ENCODE assay signal across 17 cellular contexts in genomic region chr2:11286323-11286722, GRCh38. TPM values are rescaled to one million over a fixed set of nuclear protein-coding genes. Genes with fewer than 3 reads are reported as not detected.
DNase-seq lines count a peak whose midpoint lies in the region; ATAC-seq, FAIRE-seq and TF ChIP-seq lines count a peak whose summit lies in the region.
"Had no signal": no experiment of that assay in that cellular context is flagged by ENCODE, and none has a peak within 500 bp of the region (broad histone marks: within the 10 kb centered on the region; RNA-seq: fewer than 3 reads in every experiment).

No MANE protein-coding gene starts in this region.

- H2AFZ ChIP-seq in mammary epithelial cell (ENCODE audit: low read depth, low read length), result no peak overlapping the region

- DNase-seq in MCF 10A (ENCODE audit: unreplicated experiment) (no peak), mammary epithelial cell (no peak), frontal cortex (ENCODE audit: low spot score in 2 of 2) (no peak), gastrocnemius medialis (no peak), H7 (no peak), NCI-H1105 (lab: John Stamatoyannopoulos, UW) (no peak)
- DNase-seq in stimulated activated naive CD4-positive, alpha-beta T cell (lab: John Stamatoyannopoulos, UW), result no peak
- DNase-seq: 8988T; BE2C; CD4-positive, alpha-beta T cell; KG1; NCI-H1048; NCI-H345; NCI-H526; NK-92 treated with Interleukin-12 subunit alpha and Interleukin-12 subunit beta, amount 100 ng/mL, for 24 hours; SHP77 treated with DMSO at 0.1 percent for 48 hours had no signal

- peaks cover 58% of the 10 kb centered on the region for H3K79me2 ChIP-seq in mammary epithelial cell (ENCODE audit: insufficient read depth, low read length)

- BruUV-seq in MCF 10A (replicated peaks; lab: Mats Ljungman, UMichigan) (no TSS peak), mammary epithelial cell (replicated peaks; lab: Mats Ljungman, UMichigan) (no TSS peak)

- peaks cover 33% of the 10 kb centered on the region for H3K36me3 Mint-ChIP-seq in MCF 10A (ENCODE audit: insufficient read depth, unreplicated experiment)

- intact Hi-C loops in MCF 10A (cut with micrococcal nuclease) (no loop called here), mammary epithelial cell (cut with micrococcal nuclease) (loop anchor here (5.0 kb wide), 1 partner anchor 56 kb away; the partner anchor contains the start of gene ROCK2), gastrocnemius medialis (cut with DNase I; ENCODE audit: low total_unique reads) (loop anchor here (5.0 kb wide), 1 partner anchor 46 kb away; no protein-coding TSS in a partner anchor)

- POLR2A ChIA-PET in MCF 10A (lab: Yijun Ruan, JAX), result interaction anchor here (2.3 to 2.5 kb wide), 2 partner anchors 11 to 58 kb away, joined by 9 to 14 read pairs; partner anchors contain the start of gene ROCK2

- H3K4me3 Mint-ChIP-seq in MCF 10A (ENCODE audit: unreplicated experiment), result no peak overlapping the region
- H3K4me3 Mint-ChIP-seq: CD4-positive, alpha-beta T cell had no signal

- H3K4me1 ChIP-seq in mammary epithelial cell (ENCODE audit: insufficient read depth, low read length) (no peaks in the 10 kb centered on the region), gastrocnemius medialis (peaks cover 50 to 54% of the 10 kb centered on the region in 2 donors)
- H3K4me1 ChIP-seq: BE2C had no signal

- in situ Hi-C loops in mammary epithelial cell (cut with MboI; ENCODE audit: low sequenced_read_pairs in 2 of 2), result no loop called here
- in situ Hi-C loops in gastrocnemius medialis (cut with MboI; ENCODE audit: low sequenced_read_pairs in 4 of 4), result no loop called here

- H3K4me1 Mint-ChIP-seq in MCF 10A (ENCODE audit: insufficient read depth, unreplicated experiment), result peaks cover 5% of the 10 kb centered on the region

- H3K27me3 ChIP-seq in mammary epithelial cell (ENCODE audit: insufficient read depth, low read length) (no peaks in the 10 kb centered on the region), gastrocnemius medialis (no peaks in the 10 kb centered on the region), H7 (ENCODE audit: control insufficient read depth, insufficient read depth, low read length) (no peaks in the 10 kb centered on the region)
- H3K27me3 ChIP-seq: BE2C had no signal

- H3K27ac Mint-ChIP-seq in MCF 10A (ENCODE audit: low read depth, unreplicated experiment), result peak overlapping the region; percentile 74
- H3K27ac Mint-ChIP-seq: CD4-positive, alpha-beta T cell had no signal

- H3K9ac ChIP-seq in mammary epithelial cell (ENCODE audit: insufficient read depth, low read length), result no peak overlapping the region

- dilution Hi-C loops in mammary epithelial cell (cut with HindIII; ENCODE audit: low sequenced_read_pairs), result no loop called here

- peaks cover 2% of the 10 kb centered on the region for H4K20me1 ChIP-seq in mammary epithelial cell (ENCODE audit: insufficient read depth, low read length)

- H3K27me3 Mint-ChIP-seq in MCF 10A (ENCODE audit: insufficient read depth, unreplicated experiment), result no peaks in the 10 kb centered on the region
- H3K27me3 Mint-ChIP-seq: CD4-positive, alpha-beta T cell had no signal

- peak; percentile 56 for FAIRE-seq in TTC549 (lab: Jason Lieb, UNC)
- peak; percentile 26 for FAIRE-seq in frontal cortex (lab: Jason Lieb, UNC)

- ATAC-seq in gastrocnemius medialis, result no peak

- no peak for TF ChIP-seq POLR2A in gastrocnemius medialis (IDR thresholded peaks at IDR 0.05)

- H3K9me3 Mint-ChIP-seq in MCF 10A (ENCODE audit: unreplicated experiment), result no peaks in the 10 kb centered on the region

- H3K4me2 ChIP-seq in mammary epithelial cell (ENCODE audit: insufficient read depth, low read depth, low read length), result no peak overlapping the region

- no peaks in the 10 kb centered on the region for H3K9me3 ChIP-seq in mammary epithelial cell (replicated peaks; ENCODE audit: insufficient read depth, low read length)
- no peaks in the 10 kb centered on the region for H3K9me3 ChIP-seq in gastrocnemius medialis
- H3K9me3 ChIP-seq: BE2C had no signal

- TF ChIP-seq CTCF in MCF 10A (IDR thresholded peaks at IDR 0.05; ENCODE audit: unreplicated experiment), result no peak
- TF ChIP-seq CTCF in mammary epithelial cell (conservative IDR thresholded peaks at IDR 0.05 in 1 of 2, IDR thresholded peaks at IDR 0.05 in 1 of 2; ENCODE audit: extremely low read depth in 1 of 2, insufficient read depth in 1 of 2, low read depth in 1 of 2, low read length in 2 of 2), result no peak
- no peak for TF ChIP-seq CTCF in gastrocnemius medialis (IDR thresholded peaks at IDR 0.05 in 4 of 5, conservative IDR thresholded peaks at IDR 0.05 in 1 of 5)

- CTCF ChIA-PET in MCF 10A (lab: Yijun Ruan, JAX) (no interaction called here), mammary epithelial cell (lab: Charles Lee; ENCODE audit: low non-redundant PET) (no interaction called here)

- H3K27ac ChIP-seq in mammary epithelial cell (ENCODE audit: insufficient read depth, low read depth, low read length) (no peak overlapping the region), gastrocnemius medialis (peak overlapping the region; percentile 53 to 83 (median 76))

- H3K36me3 ChIP-seq in mammary epithelial cell (ENCODE audit: insufficient read depth, low read length), result peaks cover 12% of the 10 kb centered on the region
- H3K36me3 ChIP-seq in gastrocnemius medialis, result peaks cover 0 to 12% of the 10 kb centered on the region in 2 donors
- peaks cover 1% of the 10 kb centered on the region; the same call in 1 of the 2 replicates for H3K36me3 ChIP-seq in H7 (replicated peaks; ENCODE audit: control insufficient read depth, insufficient read depth, low read length)

- H3K4me3 ChIP-seq in mammary epithelial cell (replicated peaks in 1 of 3; ENCODE audit: insufficient read depth in 1 of 3, low read depth in 2 of 3, low read length in 3 of 3) (no peak overlapping the region), gastrocnemius medialis (no peak overlapping the region), H7 (ENCODE audit: insufficient read depth, low read depth, low read length) (no peak overlapping the region)

RNA-seq across cellular contexts. Expression of gene ROCK2, which starts 58.1 kb away (rescaled TPM):
- total RNA-seq in MCF 10A (2022) (40.0 and 40.7 TPM in 2 replicates), mammary epithelial cell (10 to 100 TPM; 38.6 to 44.0 TPM), frontal cortex (50.5 TPM), gastrocnemius medialis (10 to 100 TPM; 42.0 to 85.4 (median 70.7) TPM)
- 5.8 TPM for polyA plus RNA-seq in mammary epithelial cell
- 15.2 TPM for polyA minus RNA-seq in mammary epithelial cell
- 12.6 and 18.0 TPM in 2 replicates for total RNA-seq in H7 (2014; rRNA removed; shearing (Covaris generic))
